Comparison of ENCODE assay signal across 33 cellular contexts in genomic region chr4:146207410-146207809, GRCh38. TPM values are rescaled to one million over a fixed set of nuclear protein-coding genes. Genes with fewer than 3 reads are reported as not detected.
"Had no signal": no experiment of that assay in that cellular context is flagged by ENCODE, and none has a peak within 500 bp of the region (broad histone marks: within the 10 kb centered on the region; RNA-seq: fewer than 3 reads in every experiment).

No MANE protein-coding gene starts in this region.

- H3K9me3 ChIP-seq: adrenal gland, ascending aorta, body of pancreas, breast epithelium had no signal

- H3K36me3 ChIP-seq: adrenal gland, ascending aorta, brain microvascular endothelial cell, breast epithelium, cardiac muscle cell had no signal

- DNase-seq: activated effector memory CD4-positive, alpha-beta T cell treated with anti-CD3 and anti-CD28 coated beads, Interleukin-2, amount 50 U/mL, for 16 hours; activated effector memory CD4-positive, alpha-beta T cell treated with Interleukin-2 at 50 U/mL for 16 hours; activated gamma-delta T cell; activated gamma-delta T cell treated with Interleukin-2 at 50 U/mL for 16 hours; activated naive CD4-positive, alpha-beta T cell; activated naive CD4-positive, alpha-beta T cell treated with anti-CD3 and anti-CD28 coated beads for 36 hours; activated naive CD4-positive, alpha-beta T cell treated with anti-CD3 and anti-CD28 coated beads, Interleukin-2, amount 10 ng/mL, durations not matched to agents 7 days and 5 days; activated naive CD4-positive, alpha-beta T cell treated with anti-CD3 and anti-CD28 coated beads, Interleukin-2, amount 50 U/mL, for 16 hours; activated naive CD4-positive, alpha-beta T cell treated with Interleukin-2 at 50 U/mL for 16 hours; activated naive CD8-positive, alpha-beta T cell treated with anti-CD3 and anti-CD28 coated beads for 36 hours; activated naive CD8-positive, alpha-beta T cell treated with anti-CD3 and anti-CD28 coated beads, Interleukin-2, amount 10 ng/mL, durations not matched to agents 7 days and 5 days; activated naive CD8-positive, alpha-beta T cell treated with anti-CD3 and anti-CD28 coated beads, Interleukin-2, amount 50 U/mL, for 24 hours; activated T-cell treated with anti-CD3 and anti-CD28 coated beads, Interleukin-2, amount 50 U/mL, for 1 hour; activated T-cell treated with anti-CD3 and anti-CD28 coated beads, Interleukin-2, amount 50 U/mL, for 24 hours; activated T-cell treated with anti-CD3 and anti-CD28 coated beads, Interleukin-2, amount 50 U/mL, for 4 hours; activated T-cell treated with anti-CD3 and anti-CD28 coated beads, Interleukin-2, amount 50 U/mL, for 48 hours; activated T-cell treated with anti-CD3 and anti-CD28 coated beads, Interleukin-2, amount 50 U/mL, for 72 hours; adrenal gland; amniotic stem cell; aorta; body of pancreas; brain microvascular endothelial cell; central memory CD4-positive, alpha-beta T cell; cerebellar nuclear complex had no signal

- FAIRE-seq: astrocyte, bronchial epithelial cell had no signal

- H3K27me3 ChIP-seq: adrenal gland, ascending aorta, body of pancreas, brain microvascular endothelial cell, breast epithelium had no signal

- H3K4me3 ChIP-seq: adrenal gland, ascending aorta, body of pancreas, breast epithelium, cardiac muscle cell had no signal

- H3K4me1 ChIP-seq: adrenal gland, ascending aorta, body of pancreas, breast epithelium had no signal

- H3K27ac ChIP-seq: adrenal gland, ascending aorta, body of pancreas, brain microvascular endothelial cell, breast epithelium, cardiac muscle cell had no signal

RNA-seq across cellular contexts. Expression of gene REELD1, which starts 6.9 kb away (rescaled TPM):
- total RNA-seq: activated naive CD4-positive, alpha-beta T cell treated with anti-CD3 and anti-CD28 coated beads for 36 hours; activated T-helper 1 cell treated with anti-CD3 and anti-CD28 coated beads, Interleukin-12 subunit alpha, Interleukin-12 subunit beta, Interleukin-2, Interleukin-4 antibody, amounts not matched to agents 30 ng/mL and 10 ng/mL and 1 ng/mL, durations not matched to agents 14 hours and 24 hours and 36 hours; activated T-helper 2 cell treated with anti-CD3 and anti-CD28 coated beads, Interferon-gamma antibody, Interleukin-2, Interleukin-4, amounts not matched to agents 10 μg/mL and 5 μg/mL and 100 μg/mL, durations not matched to agents 14 hours and 24 hours and 36 hours; ascending aorta; astrocyte; bronchial epithelial cell; cardiac muscle cell; cerebellum; chondrocyte had no signal
- polyA plus RNA-seq: cardiac muscle cell had no signal
